In the genomic region with DNA sequence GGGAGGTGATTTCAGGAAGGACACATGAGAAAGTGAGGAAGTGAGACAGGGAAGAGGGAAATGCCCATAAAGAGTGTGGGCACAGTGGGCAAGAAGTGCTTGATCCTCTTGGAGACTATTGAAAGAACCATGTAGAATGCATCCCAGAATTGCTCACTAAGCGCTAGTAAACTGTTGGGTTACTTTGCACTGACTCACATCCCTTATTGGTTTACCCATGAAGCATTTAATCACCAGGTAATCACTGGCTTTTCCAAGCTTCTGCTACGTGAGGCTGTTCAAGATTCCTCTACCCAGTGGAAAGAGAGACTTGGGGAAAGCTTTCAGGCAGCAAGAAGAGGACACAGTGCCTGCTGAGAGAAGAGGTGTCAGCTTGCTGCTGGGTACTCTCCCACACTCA, we compare ENCODE assay signal across 34 cellular contexts.
"Had no signal": no experiment of that assay in that cellular context is flagged by ENCODE, and none has a peak within 500 bp of the region (broad histone marks: within the 10 kb centered on the region; RNA-seq: fewer than 3 reads in every experiment).

No MANE protein-coding gene starts in this region.

- H3K4me3 Mint-ChIP-seq: activated naive CD4-positive, alpha-beta T cell treated with anti-CD3 and anti-CD28 coated beads for 36 hours; activated naive CD8-positive, alpha-beta T cell treated with anti-CD3 and anti-CD28 coated beads for 36 hours; activated T-helper 1 cell treated with anti-CD3 and anti-CD28 coated beads, Interleukin-12 subunit alpha, Interleukin-12 subunit beta, Interleukin-2, Interleukin-4 antibody, amounts not matched to agents 30 ng/mL and 10 ng/mL and 1 ng/mL, durations not matched to agents 14 hours and 24 hours and 36 hours; mesothelial cell of epicardium; naive B cell; nephron progenitor cell had no signal

- DNase-seq: activated CD4-positive, alpha-beta T cell treated with anti-CD3 and anti-CD28 coated beads for 48 hours; activated CD4-positive, alpha-beta T cell treated with anti-CD3 and anti-CD28 coated beads, Interleukin-2, amount 50 U/mL, for 48 hours; activated CD8-positive, alpha-beta memory T cell treated with anti-CD3 and anti-CD28 coated beads, Interleukin-2, amount 50 U/mL, for 4 hours; activated effector memory CD4-positive, alpha-beta T cell treated with anti-CD3 and anti-CD28 coated beads, Interleukin-2, amount 50 U/mL, for 16 hours; activated naive CD4-positive, alpha-beta T cell treated with anti-CD3 and anti-CD28 coated beads for 36 hours; activated naive CD8-positive, alpha-beta T cell treated with anti-CD3 and anti-CD28 coated beads for 36 hours; activated T-cell treated with anti-CD3 and anti-CD28 coated beads, Interleukin-2, amount 50 U/mL, for 1 hour; adrenal gland; aorta; body of pancreas; cerebellar nuclear complex; colonic mucosa; effector CD8-positive, alpha-beta T cell; foreskin fibroblast; heart left ventricle; left cardiac atrium; left ventricle myocardium superior; naive B cell; nephron progenitor cell; ovary; psoas muscle; stimulated activated CD4-positive, alpha-beta T cell treated with anti-CD3 and anti-CD28 coated beads, Interleukin-1b, Interleukin-23, amount 100 ng/mL, for 48 hours; stimulated activated CD4-positive, alpha-beta T cell treated with anti-CD3 and anti-CD28 coated beads, Interleukin-4, amount 100 ng/mL, for 4 hours; stimulated activated CD8-positive, alpha-beta memory T cell treated with anti-CD3 and anti-CD28 coated beads, Interleukin-4, amount 100 ng/mL, for 48 hours; stimulated activated naive CD4-positive, alpha-beta T cell; tibial artery had no signal

- H3K36me3 Mint-ChIP-seq: activated naive CD8-positive, alpha-beta T cell treated with anti-CD3 and anti-CD28 coated beads for 36 hours; mesothelial cell of epicardium; naive B cell had no signal

- H3K9me3 Mint-ChIP-seq: activated naive CD8-positive, alpha-beta T cell treated with anti-CD3 and anti-CD28 coated beads for 36 hours; activated T-helper 1 cell treated with anti-CD3 and anti-CD28 coated beads, Interleukin-12 subunit alpha, Interleukin-12 subunit beta, Interleukin-2, Interleukin-4 antibody, amounts not matched to agents 30 ng/mL and 10 ng/mL and 1 ng/mL, durations not matched to agents 14 hours and 24 hours and 36 hours had no signal

- H3K27me3 Mint-ChIP-seq: activated naive CD8-positive, alpha-beta T cell treated with anti-CD3 and anti-CD28 coated beads for 36 hours; naive B cell had no signal

- H3K4me3 ChIP-seq: adrenal gland, body of pancreas, cardiac muscle cell, colonic mucosa, heart left ventricle, ovary, psoas muscle, right atrium auricular region, smooth muscle cell, suprapubic skin, tibial artery had no signal

- ATAC-seq: body of pancreas, esophagus mucosa, heart left ventricle, left cardiac atrium, left ventricle myocardium superior, psoas muscle had no signal

- H3K4me1 Mint-ChIP-seq: activated naive CD8-positive, alpha-beta T cell treated with anti-CD3 and anti-CD28 coated beads for 36 hours; mesothelial cell of epicardium; naive B cell had no signal

- FAIRE-seq: endometrium had no signal

- H3K27ac Mint-ChIP-seq: activated naive CD4-positive, alpha-beta T cell treated with anti-CD3 and anti-CD28 coated beads for 36 hours; activated naive CD8-positive, alpha-beta T cell treated with anti-CD3 and anti-CD28 coated beads for 36 hours; activated T-helper 1 cell treated with anti-CD3 and anti-CD28 coated beads, Interleukin-12 subunit alpha, Interleukin-12 subunit beta, Interleukin-2, Interleukin-4 antibody, amounts not matched to agents 30 ng/mL and 10 ng/mL and 1 ng/mL, durations not matched to agents 14 hours and 24 hours and 36 hours; mesothelial cell of epicardium; naive B cell; nephron progenitor cell had no signal
